In the genomic region with DNA sequence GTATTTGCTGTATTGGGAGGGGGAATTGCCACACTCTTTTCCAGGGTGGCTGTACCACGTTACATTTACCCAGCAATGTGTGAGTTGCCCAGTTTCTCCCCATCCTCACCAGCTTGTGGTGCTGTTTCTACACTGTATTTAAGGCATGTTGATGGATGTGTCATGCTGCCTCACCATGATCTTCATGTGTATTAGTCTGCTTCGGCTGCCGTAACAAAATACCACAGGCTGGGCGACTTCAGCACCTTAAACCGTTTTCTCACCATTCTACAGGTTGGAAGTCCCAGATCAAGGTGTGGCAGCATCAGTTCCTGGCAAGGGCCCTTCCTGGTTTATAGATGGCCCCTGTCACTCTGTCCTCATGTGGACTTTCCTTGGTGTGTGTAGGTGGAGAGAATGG, we compare ENCODE assay signal across 1 cellular context.
A peak's percentile ranks its signal among the peaks of the same experiment; 100 is the strongest.
TF ChIP-seq lines count a peak whose summit lies in the region.

No MANE protein-coding gene starts in this region.

TF ChIP-seq in HepG2, 621 proteins besides CTCF, POLR2A, EP300 and RAD21:
- no peak for TF ChIP-seq E2F5 (CRISPR knock-in tag; conservative IDR thresholded peaks at IDR 0.05)
- no peak for TF ChIP-seq ZNF746 (CRISPR knock-in tag; IDR thresholded peaks at IDR 0.05)
- TF ChIP-seq, protein P1, sequence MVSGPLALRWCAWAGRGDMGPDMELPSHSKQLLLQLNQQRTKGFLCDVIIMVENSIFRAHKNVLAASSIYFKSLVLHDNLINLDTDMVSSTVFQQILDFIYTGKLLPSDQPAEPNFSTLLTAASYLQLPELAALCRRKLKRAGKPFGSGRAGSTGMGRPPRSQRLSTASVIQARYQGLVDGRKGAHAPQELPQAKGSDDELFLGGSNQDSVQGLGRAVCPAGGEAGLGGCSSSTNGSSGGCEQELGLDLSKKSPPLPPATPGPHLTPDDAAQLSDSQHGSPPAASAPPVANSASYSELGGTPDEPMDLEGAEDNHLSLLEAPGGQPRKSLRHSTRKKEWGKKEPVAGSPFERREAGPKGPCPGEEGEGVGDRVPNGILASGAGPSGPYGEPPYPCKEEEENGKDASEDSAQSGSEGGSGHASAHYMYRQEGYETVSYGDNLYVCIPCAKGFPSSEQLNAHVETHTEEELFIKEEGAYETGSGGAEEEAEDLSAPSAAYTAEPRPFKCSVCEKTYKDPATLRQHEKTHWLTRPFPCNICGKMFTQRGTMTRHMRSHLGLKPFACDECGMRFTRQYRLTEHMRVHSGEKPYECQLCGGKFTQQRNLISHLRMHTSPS (CRISPR knock-in tag; IDR thresholded peaks at IDR 0.05; ENCODE audit: low read depth): no peak
- TF ChIP-seq POGZ (CRISPR knock-in tag; IDR thresholded peaks at IDR 0.05): no peak
- TF ChIP-seq ZNF331 (CRISPR knock-in tag; IDR thresholded peaks at IDR 0.05): no peak
- TF ChIP-seq JUN (CRISPR knock-in tag; IDR thresholded peaks at IDR 0.05): no peak
- TF ChIP-seq ZNF383 (CRISPR knock-in tag; IDR thresholded peaks at IDR 0.05; ENCODE audit: borderline replicate concordance): no peak
- no peak for TF ChIP-seq MXI1 (IDR thresholded peaks at IDR 0.05; ENCODE audit: borderline replicate concordance, low read depth, low read length)
- TF ChIP-seq PHB2 (IDR thresholded peaks at IDR 0.05; ENCODE audit: partially characterized antibody): no peak
- no peak for TF ChIP-seq CAMTA2 (CRISPR knock-in tag; IDR thresholded peaks at IDR 0.05; ENCODE audit: borderline replicate concordance)
- TF ChIP-seq MAFF (IDR thresholded peaks at IDR 0.05; ENCODE audit: low read depth, low read length): no peak
- TF ChIP-seq SIX4 (CRISPR knock-in tag; IDR thresholded peaks at IDR 0.05): no peak
- TF ChIP-seq, protein P2, sequence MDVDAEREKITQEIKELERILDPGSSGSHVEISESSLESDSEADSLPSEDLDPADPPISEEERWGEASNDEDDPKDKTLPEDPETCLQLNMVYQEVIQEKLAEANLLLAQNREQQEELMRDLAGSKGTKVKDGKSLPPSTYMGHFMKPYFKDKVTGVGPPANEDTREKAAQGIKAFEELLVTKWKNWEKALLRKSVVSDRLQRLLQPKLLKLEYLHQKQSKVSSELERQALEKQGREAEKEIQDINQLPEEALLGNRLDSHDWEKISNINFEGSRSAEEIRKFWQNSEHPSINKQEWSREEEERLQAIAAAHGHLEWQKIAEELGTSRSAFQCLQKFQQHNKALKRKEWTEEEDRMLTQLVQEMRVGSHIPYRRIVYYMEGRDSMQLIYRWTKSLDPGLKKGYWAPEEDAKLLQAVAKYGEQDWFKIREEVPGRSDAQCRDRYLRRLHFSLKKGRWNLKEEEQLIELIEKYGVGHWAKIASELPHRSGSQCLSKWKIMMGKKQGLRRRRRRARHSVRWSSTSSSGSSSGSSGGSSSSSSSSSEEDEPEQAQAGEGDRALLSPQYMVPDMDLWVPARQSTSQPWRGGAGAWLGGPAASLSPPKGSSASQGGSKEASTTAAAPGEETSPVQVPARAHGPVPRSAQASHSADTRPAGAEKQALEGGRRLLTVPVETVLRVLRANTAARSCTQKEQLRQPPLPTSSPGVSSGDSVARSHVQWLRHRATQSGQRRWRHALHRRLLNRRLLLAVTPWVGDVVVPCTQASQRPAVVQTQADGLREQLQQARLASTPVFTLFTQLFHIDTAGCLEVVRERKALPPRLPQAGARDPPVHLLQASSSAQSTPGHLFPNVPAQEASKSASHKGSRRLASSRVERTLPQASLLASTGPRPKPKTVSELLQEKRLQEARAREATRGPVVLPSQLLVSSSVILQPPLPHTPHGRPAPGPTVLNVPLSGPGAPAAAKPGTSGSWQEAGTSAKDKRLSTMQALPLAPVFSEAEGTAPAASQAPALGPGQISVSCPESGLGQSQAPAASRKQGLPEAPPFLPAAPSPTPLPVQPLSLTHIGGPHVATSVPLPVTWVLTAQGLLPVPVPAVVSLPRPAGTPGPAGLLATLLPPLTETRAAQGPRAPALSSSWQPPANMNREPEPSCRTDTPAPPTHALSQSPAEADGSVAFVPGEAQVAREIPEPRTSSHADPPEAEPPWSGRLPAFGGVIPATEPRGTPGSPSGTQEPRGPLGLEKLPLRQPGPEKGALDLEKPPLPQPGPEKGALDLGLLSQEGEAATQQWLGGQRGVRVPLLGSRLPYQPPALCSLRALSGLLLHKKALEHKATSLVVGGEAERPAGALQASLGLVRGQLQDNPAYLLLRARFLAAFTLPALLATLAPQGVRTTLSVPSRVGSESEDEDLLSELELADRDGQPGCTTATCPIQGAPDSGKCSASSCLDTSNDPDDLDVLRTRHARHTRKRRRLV (CRISPR knock-in tag; IDR thresholded peaks at IDR 0.05): no peak
- peak; percentile 37; the same call in 1 of the 2 replicates for TF ChIP-seq STAG1 (CRISPR knock-in tag; IDR thresholded peaks at IDR 0.05)
- TF ChIP-seq ZNF12 (CRISPR knock-in tag; IDR thresholded peaks at IDR 0.05): peak; percentile 91
